Comparison of ENCODE assay signal across 24 cellular contexts in the genomic region with DNA sequence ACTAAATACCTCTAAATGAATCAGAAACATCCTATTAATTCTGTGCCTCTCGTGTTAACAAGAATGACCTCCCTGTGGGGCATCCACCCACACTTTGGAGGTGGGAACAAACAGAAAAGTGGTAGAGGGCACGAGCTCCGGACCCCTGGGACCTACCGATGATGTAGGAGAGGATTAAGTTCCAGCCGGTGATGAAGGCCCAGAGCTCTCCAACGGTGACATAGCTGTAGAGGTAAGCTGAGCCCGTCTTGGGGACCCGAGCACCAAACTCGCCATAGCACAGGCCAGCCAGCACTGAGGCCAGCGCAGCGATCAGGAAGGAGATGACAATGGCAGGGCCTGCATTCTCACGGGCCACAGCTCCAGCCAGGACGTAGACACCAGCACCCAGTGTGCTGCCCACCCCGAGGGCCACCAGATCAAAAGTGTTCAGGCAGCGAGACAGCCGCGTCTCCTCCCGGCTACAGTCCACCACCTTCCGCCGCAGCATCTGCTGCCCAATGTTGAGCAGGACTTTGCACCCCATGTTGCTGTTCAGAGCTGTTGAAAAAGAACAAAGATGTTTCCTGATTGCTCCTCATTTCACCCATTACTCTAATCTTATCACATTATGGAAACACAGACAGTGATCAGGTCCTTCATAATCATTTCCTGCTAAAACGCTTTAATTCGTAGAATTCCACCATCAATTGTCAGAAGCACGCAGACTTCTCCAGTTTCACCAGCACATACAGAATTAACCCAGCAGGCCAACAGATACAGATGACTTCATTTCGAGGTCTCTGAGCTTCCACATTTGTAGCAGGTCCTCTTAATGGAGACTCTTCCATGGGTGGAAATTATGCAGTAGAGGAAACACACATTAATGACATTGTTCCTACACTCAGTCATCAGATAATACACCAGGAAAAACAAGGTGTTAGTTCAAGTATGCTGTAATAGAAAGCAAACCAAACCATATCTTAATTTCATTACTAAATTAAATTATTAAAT.
"Had no signal": no experiment of that assay in that cellular context is flagged by ENCODE, and none has a peak within 500 bp of the region (broad histone marks: within the 10 kb centered on the region; RNA-seq: fewer than 3 reads in every experiment).

No MANE protein-coding gene starts in this region.

- ATAC-seq: activated CD4-positive, alpha-beta T cell treated with anti-CD3 and anti-CD28 coated beads for 36 hours; left lung; naive thymus-derived CD4-positive, alpha-beta T cell had no signal

- H3K27ac ChIP-seq: breast epithelium, coronary artery, hepatocyte, left lung, neural progenitor cell, prostate gland, stomach, suprapubic skin, tibial nerve had no signal

- H3K4me3 Mint-ChIP-seq: activated B cell treated with CpG ODN at 0.5 μM for 24 hours; activated CD4-positive, alpha-beta T cell treated with anti-CD3 and anti-CD28 coated beads for 36 hours; activated naive CD4-positive, alpha-beta T cell treated with anti-CD3 and anti-CD28 coated beads for 36 hours; immature natural killer cell; naive thymus-derived CD4-positive, alpha-beta T cell; neural progenitor cell had no signal

- H3K9me3 Mint-ChIP-seq: activated B cell treated with CpG ODN at 0.5 μM for 24 hours; activated naive CD4-positive, alpha-beta T cell treated with anti-CD3 and anti-CD28 coated beads for 36 hours; immature natural killer cell; naive thymus-derived CD4-positive, alpha-beta T cell; neural progenitor cell had no signal

- H3K4me1 ChIP-seq: breast epithelium, left lung had no signal

- H3K27me3 ChIP-seq: breast epithelium, hepatocyte, left lung, neural progenitor cell, stomach, suprapubic skin, tibial nerve had no signal

- DNase-seq: activated B cell treated with CpG ODN at 0.5 μM for 24 hours; activated CD4-positive, alpha-beta T cell treated with anti-CD3 and anti-CD28 coated beads for 36 hours; activated CD4-positive, alpha-beta T cell treated with anti-CD3 and anti-CD28 coated beads, Interleukin-2, amount 50 U/mL, for 4 hours; activated CD8-positive, alpha-beta memory T cell treated with anti-CD3 and anti-CD28 coated beads for 24 hours; activated CD8-positive, alpha-beta memory T cell treated with anti-CD3 and anti-CD28 coated beads, Interleukin-2, amount 50 U/mL, for 4 hours; activated effector memory CD4-positive, alpha-beta T cell treated with Interleukin-2 at 50 U/mL for 16 hours; activated naive CD4-positive, alpha-beta T cell treated with anti-CD3 and anti-CD28 coated beads for 36 hours; activated T-cell treated with anti-CD3 and anti-CD28 coated beads, Interleukin-2, amount 50 U/mL, for 48 hours; aorta; erythroblast; glutamatergic neuron; immature natural killer cell; left lung; naive thymus-derived CD4-positive, alpha-beta T cell; SK-N-SH; stimulated activated CD4-positive, alpha-beta T cell treated with anti-CD3 and anti-CD28 coated beads, Interleukin-4, amount 100 ng/mL, for 4 hours; stomach had no signal

- H3K9me3 ChIP-seq: breast epithelium, left lung, prostate gland, SK-N-SH, stomach, suprapubic skin, tibial nerve had no signal

- H3K9ac ChIP-seq: neural progenitor cell, SK-N-SH had no signal

- H3K4me3 ChIP-seq: breast epithelium, coronary artery, hepatocyte, left lung, neural progenitor cell, prostate gland, stomach, suprapubic skin, tibial nerve had no signal

- H2AFZ ChIP-seq: hepatocyte, neural progenitor cell had no signal

- H3K36me3 ChIP-seq: breast epithelium, neural progenitor cell, prostate gland had no signal

- H3K4me2 ChIP-seq: hepatocyte, neural progenitor cell, SK-N-SH had no signal

- H3K27ac Mint-ChIP-seq: activated B cell treated with CpG ODN at 0.5 μM for 24 hours; activated CD4-positive, alpha-beta T cell treated with anti-CD3 and anti-CD28 coated beads for 36 hours; activated naive CD4-positive, alpha-beta T cell treated with anti-CD3 and anti-CD28 coated beads for 36 hours; neural progenitor cell had no signal

- H3K27me3 Mint-ChIP-seq: activated B cell treated with CpG ODN at 0.5 μM for 24 hours; activated CD4-positive, alpha-beta T cell treated with anti-CD3 and anti-CD28 coated beads for 36 hours; naive thymus-derived CD4-positive, alpha-beta T cell had no signal
